ENCODE assay signal across 22 cellular contexts in genomic region chr14:48672506-48672905, GRCh38.
"Had no signal": no experiment of that assay in that cellular context is flagged by ENCODE, and none has a peak within 500 bp of the region (broad histone marks: within the 10 kb centered on the region; RNA-seq: fewer than 3 reads in every experiment).

No MANE protein-coding gene starts in this region.

- H3K27me3 ChIP-seq: neural progenitor cell, ovary, right lobe of liver, sigmoid colon, stomach, thyroid gland, tibial nerve, upper lobe of left lung, vagina had no signal

- H3K36me3 ChIP-seq: neural progenitor cell, ovary, right lobe of liver, sigmoid colon, stomach, thoracic aorta, thyroid gland, tibial nerve, upper lobe of left lung, vagina had no signal

- H3K4me3 ChIP-seq: neural progenitor cell, ovary, psoas muscle, right lobe of liver, sigmoid colon, stomach, thoracic aorta, thyroid gland, tibial nerve, upper lobe of left lung, vagina had no signal

- H3K9me3 ChIP-seq: ovary, psoas muscle, right lobe of liver, sigmoid colon, thoracic aorta, thyroid gland, tibial nerve, upper lobe of left lung, vagina had no signal

- DNase-seq: occipital lobe; ovary; posterior cingulate gyrus; psoas muscle; right cardiac atrium; right lobe of liver; sigmoid colon; small intestine; stimulated activated CD4-positive, alpha-beta T cell treated with anti-CD3 and anti-CD28 coated beads, Interleukin-15, amount 100 ng/mL, for 24 hours; stimulated activated CD4-positive, alpha-beta T cell treated with anti-CD3 and anti-CD28 coated beads, Interleukin-2, amount 100 ng/mL, for 24 hours; stimulated activated CD4-positive, alpha-beta T cell treated with anti-CD3 and anti-CD28 coated beads, Interleukin-2, amount 100 ng/mL, for 48 hours; stimulated activated CD4-positive, alpha-beta T cell treated with anti-CD3 and anti-CD28 coated beads, Interleukin-4, amount 100 ng/mL, for 24 hours; stimulated activated naive B cell treated with anti-CD40 and anti-IgM and Interleukin-4, amounts not matched to agents 10 μg/mL and 1 μg/mL and 100 μg/mL, for 72 hours; stimulated activated naive CD4-positive, alpha-beta T cell treated with Interleukin-2 at 50 U/mL for 16 hours; stomach; thyroid gland; trophoblast cell; upper lobe of left lung had no signal
